Comparison of ENCODE assay signal across 15 cellular contexts in the genomic region with DNA sequence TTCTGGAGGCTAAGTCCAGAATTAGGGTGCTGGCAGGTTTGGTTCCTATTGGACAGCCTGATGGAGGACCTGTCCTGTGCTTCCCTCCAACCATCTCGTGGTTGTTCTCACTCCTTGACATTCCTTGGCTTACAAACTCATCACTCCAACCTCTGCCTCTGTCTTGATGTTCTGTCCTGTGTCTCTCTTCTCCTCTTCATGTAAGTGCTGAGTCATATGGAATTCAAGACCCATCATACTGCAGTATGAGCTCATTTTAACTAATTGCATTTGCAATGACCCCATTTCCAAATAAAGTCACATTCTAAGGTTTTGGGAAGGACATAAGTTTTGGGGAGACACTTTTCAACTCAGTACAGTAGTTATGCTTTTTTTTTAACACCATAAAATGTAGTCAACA.
A peak's percentile ranks its signal among the peaks of the same experiment; 100 is the strongest.
DNase-seq lines count a peak whose midpoint lies in the region; ATAC-seq and TF ChIP-seq lines count a peak whose summit lies in the region.
"Had no signal": no experiment of that assay in that cellular context is flagged by ENCODE, and none has a peak within 500 bp of the region (broad histone marks: within the 10 kb centered on the region; RNA-seq: fewer than 3 reads in every experiment).

No MANE protein-coding gene starts in this region.

- H3K4me3 ChIP-seq in astrocyte of the spinal cord (ENCODE audit: low read depth, low read length) (no peak overlapping the region), SJCRH30 (no peak overlapping the region)

- H3K36me3 ChIP-seq in SJCRH30: no peaks in the 10 kb centered on the region

- DNase-seq in EH (ENCODE audit: low read depth) (peak; percentile 1), HT1080 (ENCODE audit: low read depth) (peak; percentile 47), astrocyte of the spinal cord (ENCODE audit: low read depth, low spot score) (peak; percentile 7), fibroblast of peridontal ligament (ENCODE audit: extremely low read depth) (peak; percentile 1), HuH-7.5 (ENCODE audit: low spot score) (no peak), SJCRH30 (no peak)
- DNase-seq in activated CD8-positive, alpha-beta memory T cell treated with anti-CD3 and anti-CD28 coated beads, Interleukin-2, amount 50 U/mL, for 48 hours: no peak
- DNase-seq: CD4-positive, alpha-beta T cell; DMS153; H7; NCI-H1105; NCI-H1694 treated with DMSO at 0.1 percent for 48 hours; SHP77; SK-N-SH had no signal

- H3K4me1 ChIP-seq in SJCRH30: no peaks in the 10 kb centered on the region

- no peaks in the 10 kb centered on the region for H3K27me3 ChIP-seq in SJCRH30

- H3K27ac ChIP-seq in SJCRH30: no peak overlapping the region

- no peak for ATAC-seq in HG03095 (IDR thresholded peaks at IDR 0.05; ENCODE audit: unreplicated experiment)

- H3K9me3 ChIP-seq in SJCRH30 (replicated peaks): no peaks in the 10 kb centered on the region
- H3K9me3 ChIP-seq: SK-N-SH had no signal

- no peak for TF ChIP-seq CTCF in astrocyte of the spinal cord (IDR thresholded peaks at IDR 0.05; ENCODE audit: low read depth, low read length)

- in situ Hi-C loops in astrocyte of the spinal cord (cut with HindIII; ENCODE audit: low sequenced_read_pairs): no loop called here

Comparison
In these comparisons a context has a peak if more than half of its experiments do, and no peak if none do; other contexts are left out.
1. DNase-seq: peak in EH (single experiment), HT1080 (single experiment), astrocyte of the spinal cord (single experiment) and fibroblast of peridontal ligament (single experiment); none in HuH-7.5 (single experiment), activated CD8-positive, alpha-beta memory T cell treated with anti-CD3 and anti-CD28 coated beads, Interleukin-2, amount 50 U/mL, for 48 hours (single experiment) and SJCRH30 (0 of 2).